ENCODE assay signal across 1 cellular context in genomic region chr7:100118388-100119074, GRCh38.
TF ChIP-seq lines count a peak whose summit lies in the region.

No MANE protein-coding gene starts in this region.

TF ChIP-seq in SK-N-SH, 30 proteins besides CTCF, POLR2A, EP300 and RAD21 (continued from another document):
- TF ChIP-seq IRF3 (IDR thresholded peaks at IDR 0.05; ENCODE audit: low read depth, low read length) (no peak), MXI1 (IDR thresholded peaks at IDR 0.05; ENCODE audit: low read depth, low read length) (no peak), REST (IDR thresholded peaks at IDR 0.05; ENCODE audit: low read depth, low read length) (no peak), FOXJ3 (CRISPR knock-in tag; IDR thresholded peaks at IDR 0.05) (no peak), TEAD4 (IDR thresholded peaks at IDR 0.05; ENCODE audit: borderline replicate concordance, insufficient read depth) (no peak), FOSL2 (IDR thresholded peaks at IDR 0.05; ENCODE audit: borderline replicate concordance, low read depth) (no peak), SIN3A (IDR thresholded peaks at IDR 0.05; ENCODE audit: borderline replicate concordance, low read depth, low read length) (no peak), MEF2A (IDR thresholded peaks at IDR 0.05; ENCODE audit: borderline replicate concordance, low read depth) (no peak), YY1 (IDR thresholded peaks at IDR 0.05; ENCODE audit: low read depth) (no peak), ELF1 (IDR thresholded peaks at IDR 0.05) (no peak), RCOR1 (IDR thresholded peaks at IDR 0.05; ENCODE audit: low read length) (no peak), SMC3 (IDR thresholded peaks at IDR 0.05; ENCODE audit: low read depth, low read length) (no peak)
